18 cellular contexts compared by ENCODE assay signal in the genomic region with DNA sequence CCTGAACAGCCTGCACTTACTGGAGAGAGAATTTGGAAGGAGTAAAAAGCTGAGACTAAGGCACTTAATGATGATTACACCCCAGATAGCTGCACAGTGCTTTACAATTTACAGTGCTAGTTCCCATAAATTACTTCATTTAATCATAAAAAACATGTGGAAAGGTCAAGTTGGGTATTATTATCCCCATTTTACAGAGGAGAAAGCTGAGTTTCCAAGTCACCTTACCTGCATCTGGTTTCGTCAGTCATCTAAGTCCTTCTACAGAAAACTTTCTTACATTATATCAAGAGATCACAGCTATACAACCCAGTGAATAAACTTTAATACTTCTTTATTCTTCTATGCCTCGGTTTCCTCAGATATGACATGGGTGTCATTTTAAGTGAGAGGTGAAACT. TPM values are rescaled to one million over a fixed set of nuclear protein-coding genes. Genes with fewer than 3 reads are reported as not detected.
DNase-seq lines count a peak whose midpoint lies in the region; ATAC-seq, FAIRE-seq and TF ChIP-seq lines count a peak whose summit lies in the region.
"Had no signal": no experiment of that assay in that cellular context is flagged by ENCODE, and none has a peak within 500 bp of the region (broad histone marks: within the 10 kb centered on the region; RNA-seq: fewer than 3 reads in every experiment).

No MANE protein-coding gene starts in this region.

- H3K27me3 ChIP-seq in HepG2 (ENCODE audit: control insufficient read depth in 1 of 2, insufficient read depth in 2 of 2, low read length in 2 of 2) (no peaks in the 10 kb centered on the region; a peak in 1 of 5 replicates), stomach smooth muscle (ENCODE audit: control insufficient read depth in 1 of 2, insufficient read depth in 2 of 2, low read length in 2 of 2) (no peaks in the 10 kb centered on the region), H7 (ENCODE audit: control insufficient read depth, insufficient read depth, low read length) (no peaks in the 10 kb centered on the region)
- H3K27me3 ChIP-seq: tibial nerve had no signal

- no peaks in the 10 kb centered on the region; a peak in 2 of 5 replicates for H3K36me3 ChIP-seq in HepG2 (replicated peaks in 1 of 2; ENCODE audit: control insufficient read depth in 1 of 2, insufficient read depth in 2 of 2, low read length in 2 of 2)
- H3K36me3 ChIP-seq in stomach smooth muscle (ENCODE audit: control insufficient read depth in 2 of 2, insufficient read depth in 2 of 2, low read length in 2 of 2): no peaks in the 10 kb centered on the region
- no peaks in the 10 kb centered on the region for H3K36me3 ChIP-seq in H7 (replicated peaks; ENCODE audit: control insufficient read depth, insufficient read depth, low read length)
- H3K36me3 ChIP-seq: neutrophil, tibial nerve had no signal

- no peak for TF ChIP-seq EP300 in HepG2 (IDR thresholded peaks at IDR 0.05; ENCODE audit: low read depth in 2 of 2, low read length in 2 of 2)
- TF ChIP-seq EP300 in HepG2 (CRISPR knock-in tag; IDR thresholded peaks at IDR 0.05; ENCODE audit: borderline replicate concordance): no peak

- DNase-seq in HT-29 (ENCODE audit: low spot score) (peak; percentile 22), HepG2 (ENCODE audit: low spot score) (no peak), H7 (no peak)
- DNase-seq in stimulated activated CD4-positive, alpha-beta T cell treated with anti-CD3 and anti-CD28 coated beads, Interleukin-2, amount 100 ng/mL, for 24 hours: no peak
- DNase-seq in stimulated activated CD8-positive, alpha-beta memory T cell treated with anti-CD3 and anti-CD28 coated beads, Interleukin-4, amount 100 ng/mL, for 48 hours: no peak
- DNase-seq: activated CD4-positive, alpha-beta T cell treated with anti-CD3 and anti-CD28 coated beads, Interleukin-2, amount 50 U/mL, for 48 hours; activated T-cell treated with anti-CD3 and anti-CD28 coated beads, Interleukin-2, amount 50 U/mL, for 72 hours; DMS79 treated with DMSO at 0.1 percent for 48 hours; NCI-H1092; NCI-H2081 treated with DMSO at 0.1 percent for 48 hours; stimulated activated CD4-positive, alpha-beta T cell treated with anti-CD3 and anti-CD28 coated beads, Interleukin-2, amount 100 ng/mL, for 48 hours had no signal

- H3K27ac Mint-ChIP-seq in brain: peak overlapping the region in 3 of 5 experiments; percentile 31 to 81 (median 31)
- H3K27ac Mint-ChIP-seq: activated T-cell treated with anti-CD3 and anti-CD28 coated beads, Interleukin-2, amount 50 U/mL, for 72 hours had no signal

- intact Hi-C loops in HepG2 (cut with micrococcal nuclease; ENCODE audit: unreplicated experiment): loop anchor here (2.0 to 10.0 kb wide), 3 partner anchors 94 to 512 kb away; no protein-coding TSS in a partner anchor

- BruUV-seq in HepG2 (replicated peaks; lab: Mats Ljungman, UMichigan): no TSS peak

- H3K4me1 Mint-ChIP-seq in brain: peaks cover 77% of the 10 kb centered on the region

- WGBS in HepG2 (ENCODE audit: low lambda C conversion rate): 74% methylated on average over 2 of the region's 2 CpGs

- in situ Hi-C loops in HepG2 (cut with HindIII; ENCODE audit: extremely low pct_ligation_motif_present, low pct_unique_long_range_greater_than_20kb): no loop called here

- peaks cover 82% of the 10 kb centered on the region for H3K79me2 ChIP-seq in HepG2 (ENCODE audit: insufficient read depth, low read length)

- no peak overlapping the region for H2AFZ ChIP-seq in HepG2 (ENCODE audit: low read length)

- ATAC-seq in HepG2: no peak
- ATAC-seq: activated T-cell treated with anti-CD3 and anti-CD28 coated beads, Interleukin-2, amount 50 U/mL, for 72 hours; sciatic nerve had no signal

- POLR2A ChIA-PET in HepG2 (lab: Yijun Ruan, JAX): interaction anchor here (1.1 to 6.1 kb wide), 3 partner anchors 10 to 30 kb away, joined by 5 to 134 read pairs (median 10); no protein-coding TSS in a partner anchor

- peak overlapping the region; percentile 74 to 98 (median 97); a peak in 5 of 6 replicates for H3K4me3 ChIP-seq in HepG2 (replicated peaks in 1 of 3; ENCODE audit: insufficient read depth in 1 of 3, low read depth in 2 of 3, low read length in 3 of 3)
- peak overlapping the region; percentile 8 to 40 for H3K4me3 ChIP-seq in stomach smooth muscle (ENCODE audit: low read length in 2 of 2)
- H3K4me3 ChIP-seq in H7 (ENCODE audit: insufficient read depth, low read depth, low read length): no peak overlapping the region
- H3K4me3 ChIP-seq: tibial nerve had no signal

- H3K9ac ChIP-seq in HepG2 (ENCODE audit: insufficient read depth, low read depth, low read length) (peak overlapping the region; percentile 95), stomach smooth muscle (ENCODE audit: low read length in 2 of 2) (peak overlapping the region in 1 of 2 donors; percentile 7)

- H3K9me3 ChIP-seq in HepG2 (ENCODE audit: low read length): no peaks in the 10 kb centered on the region
- no peaks in the 10 kb centered on the region for H3K9me3 ChIP-seq in stomach smooth muscle (ENCODE audit: control insufficient read depth in 2 of 2, low read length in 2 of 2)
- H3K9me3 ChIP-seq: neutrophil, tibial nerve had no signal

- peaks cover 17% of the 10 kb centered on the region for H4K20me1 ChIP-seq in HepG2 (ENCODE audit: insufficient read depth, low read length)

- TF ChIP-seq RAD21 in HepG2 (CRISPR knock-in tag; IDR thresholded peaks at IDR 0.05): no peak

- H3K4me1 ChIP-seq in HepG2 (ENCODE audit: insufficient read depth, low read length) (peaks cover 69% of the 10 kb centered on the region), stomach smooth muscle (ENCODE audit: control insufficient read depth, insufficient read depth, low read length) (peaks cover 15% of the 10 kb centered on the region)

- TF ChIP-seq CTCF in brain (conservative IDR thresholded peaks at IDR 0.05): no peak
- TF ChIP-seq CTCF in HepG2 (CRISPR knock-in tag; IDR thresholded peaks at IDR 0.05): no peak

- peak overlapping the region; percentile 93 for H3K27ac ChIP-seq in HepG2 (ENCODE audit: extremely low read length, insufficient read depth, low read length)
- no peak overlapping the region for H3K27ac ChIP-seq in stomach smooth muscle (ENCODE audit: low read length)
- H3K27ac ChIP-seq: C4-2B, neutrophil, tibial nerve had no signal

- no peak for FAIRE-seq in HepG2 (lab: Jason Lieb, UNC)

- H3K4me2 ChIP-seq in HepG2 (ENCODE audit: low read depth, low read length): peak overlapping the region; percentile 88

- peaks cover 19% of the 10 kb centered on the region for H3K27me3 Mint-ChIP-seq in brain

- no peaks in the 10 kb centered on the region for H3K36me3 Mint-ChIP-seq in brain

- H3K4me3 Mint-ChIP-seq in brain: peak overlapping the region; percentile 93 to 100 (median 99)
- H3K4me3 Mint-ChIP-seq: central memory CD8-positive, alpha-beta T cell had no signal

- CTCF ChIA-PET in HepG2 (lab: Yijun Ruan, JAX; ENCODE audit: low intra/inter-chr PET ratio, low total read pairs): interaction anchor here (1.1 kb wide), 1 partner anchor 35 kb away, joined by 3 read pairs; no protein-coding TSS in a partner anchor

- H3K9me3 Mint-ChIP-seq in brain: no peaks in the 10 kb centered on the region
- H3K9me3 Mint-ChIP-seq: activated T-cell treated with anti-CD3 and anti-CD28 coated beads, Interleukin-2, amount 50 U/mL, for 72 hours; central memory CD8-positive, alpha-beta T cell had no signal

- no peak for TF ChIP-seq POLR2A in HepG2 (IDR thresholded peaks at IDR 0.05; ENCODE audit: insufficient read depth in 1 of 2, low read depth in 2 of 2, low read length in 2 of 2)

TF ChIP-seq in HepG2, 621 proteins besides CTCF, POLR2A, EP300 and RAD21 (continues in another document):
- TF ChIP-seq, protein P1, sequence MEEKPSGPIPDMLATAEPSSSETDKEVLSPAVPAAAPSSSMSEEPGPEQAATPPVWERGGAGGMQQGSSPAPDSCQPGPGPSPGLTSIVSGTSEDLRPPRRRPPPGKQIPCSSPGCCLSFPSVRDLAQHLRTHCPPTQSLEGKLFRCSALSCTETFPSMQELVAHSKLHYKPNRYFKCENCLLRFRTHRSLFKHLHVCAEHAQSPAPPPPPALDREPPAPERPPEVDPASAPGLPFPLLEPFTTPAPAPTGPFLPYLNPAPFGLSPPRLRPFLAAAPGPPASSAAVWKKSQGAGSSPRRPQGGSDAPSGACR (CRISPR knock-in tag; IDR thresholded peaks at IDR 0.05): no peak
- TF ChIP-seq ZBTB1 (CRISPR knock-in tag; IDR thresholded peaks at IDR 0.05; ENCODE audit: borderline replicate concordance): no peak
- TF ChIP-seq ARNT2 (CRISPR knock-in tag; IDR thresholded peaks at IDR 0.05; ENCODE audit: low read depth): no peak
- TF ChIP-seq ARID2 (CRISPR knock-in tag; IDR thresholded peaks at IDR 0.05; ENCODE audit: borderline replicate concordance): 0 out of 2 replicates have a peak, but pooled peaks have one; percentile 36
- TF ChIP-seq RBFOX2 (IDR thresholded peaks at IDR 0.05; ENCODE audit: low read depth, low read length): 0 out of 2 replicates have a peak, but pooled peaks have one; percentile 23
- TF ChIP-seq KDM1A (CRISPR knock-in tag; IDR thresholded peaks at IDR 0.05): peak; percentile 73

RNA-seq across cellular contexts. Expression of a gene that starts 3.3 kb away (rescaled TPM):
- 127 and 190 TPM in 2 replicates for total RNA-seq in HT-29 (2014; rRNA removed; shearing (Covaris generic))
- polyA plus RNA-seq in brain (ENCODE audit: insufficient read depth, low read depth, low replicate concordance): 22.2 TPM
- 52.4 and 98.3 TPM in 2 replicates for total RNA-seq in HepG2 (2016; rRNA removed; fragmentation: Illumina TruSeq; extraction: Trizol)
- total RNA-seq in HepG2 (2016; cell fraction: cytosol; rRNA removed; fragmentation: Illumina TruSeq; extraction: Trizol; ENCODE audit: low read depth): 29.7 and 32.9 TPM in 2 replicates
- 47.0 and 86.4 TPM in 2 replicates for total RNA-seq in HepG2 (2016; cell fraction: insoluble cytoplasmic fraction; rRNA removed; fragmentation: Illumina TruSeq; extraction: Trizol)
- total RNA-seq in HepG2 (2016; cell fraction: membrane; rRNA removed; fragmentation: Illumina TruSeq; extraction: Trizol): 36.9 and 39.5 TPM in 2 replicates
- total RNA-seq in HepG2 (2016; cell fraction: nucleus; rRNA removed; fragmentation: Illumina TruSeq; extraction: Trizol): 243 and 259 TPM in 2 replicates
- 40.0 and 43.6 TPM in 2 replicates for polyA plus RNA-seq in HepG2 (2011; rRNA removed)
- polyA plus RNA-seq in HepG2 (2011; cell fraction: cytosol; rRNA removed): 26.4 and 36.1 TPM in 2 replicates
- polyA plus RNA-seq in HepG2 (2011; cell fraction: nucleus; rRNA removed): 57.3 and 62.4 TPM in 2 replicates
- polyA plus RNA-seq in HepG2 (2012): 74.2 and 81.5 TPM in 2 replicates
- polyA plus RNA-seq in HepG2 (2016; cell fraction: cytosol; fragmentation: Illumina TruSeq; extraction: Trizol; ENCODE audit: low read depth): 14.1 and 16.7 TPM in 2 replicates
- polyA plus RNA-seq in HepG2 (2016; cell fraction: insoluble cytoplasmic fraction; fragmentation: Illumina TruSeq; extraction: Trizol; ENCODE audit: low read depth): 36.4 and 38.2 TPM in 2 replicates
- 17.6 and 19.0 TPM in 2 replicates for polyA plus RNA-seq in HepG2 (2016; cell fraction: membrane; fragmentation: Illumina TruSeq; extraction: Trizol; ENCODE audit: low read depth)
- polyA plus RNA-seq in HepG2 (2016; cell fraction: nucleus; fragmentation: Illumina TruSeq; extraction: Trizol; ENCODE audit: insufficient read depth, low read depth): 68.4 and 81.3 TPM in 2 replicates
- polyA minus RNA-seq in HepG2 (2011; rRNA and poly(A)+ RNA removed; ENCODE audit: low replicate concordance): 19.5 and 154 TPM in 2 replicates
- polyA minus RNA-seq in HepG2 (2011; cell fraction: cytosol; rRNA and poly(A)+ RNA removed): 69.6 and 97.5 TPM in 2 replicates
- 726 and 816 TPM in 2 replicates for polyA minus RNA-seq in HepG2 (2011; cell fraction: nucleus; rRNA and poly(A)+ RNA removed)
- 36.9 and 44.0 TPM in 2 replicates for total RNA-seq in H7 (2014; rRNA removed; shearing (Covaris generic))
